8 cellular contexts compared by ENCODE assay signal in genomic region chr17:44124118-44124438, GRCh38. TPM values are rescaled to one million over a fixed set of nuclear protein-coding genes. Genes with fewer than 3 reads are reported as not detected.
DNase-seq lines count a peak whose midpoint lies in the region; ATAC-seq and TF ChIP-seq lines count a peak whose summit lies in the region.

No MANE protein-coding gene starts in this region.

- peak; percentile 29; the same call in 1 of the 2 replicates for TF ChIP-seq CTCF in 22Rv1 (IDR thresholded peaks at IDR 0.05)

- peak overlapping the region; percentile 92 for H3K27ac Mint-ChIP-seq in central memory CD8-positive, alpha-beta T cell (ENCODE audit: low read depth)

- no peak for ATAC-seq in central memory CD8-positive, alpha-beta T cell (replicated peaks; ENCODE audit: extremely low read depth, poor library complexity, severe bottlenecking)
- ATAC-seq in activated CD4-positive, CD25-positive, alpha-beta regulatory T cell treated with anti-CD3 and anti-CD28 coated beads, Interleukin-2, amount 50 U/mL, for 24 hours: no peak

- H3K36me3 ChIP-seq in HUES64 (ENCODE audit: insufficient read depth, low read length): no peaks in the 10 kb centered on the region
- H3K36me3 ChIP-seq in muscle layer of colon (ENCODE audit: insufficient read depth, low read length): peaks cover 7% of the 10 kb centered on the region

- H3K9me3 ChIP-seq in HUES64 (ENCODE audit: insufficient read depth, low read depth, low read length) (no peaks in the 10 kb centered on the region), muscle layer of colon (ENCODE audit: low read length) (no peaks in the 10 kb centered on the region)

- H3K4me3 ChIP-seq in HUES64 (ENCODE audit: low read length): peak overlapping the region; percentile 69
- peak overlapping the region; percentile 50 to 79 for H3K4me3 ChIP-seq in muscle layer of colon (ENCODE audit: low read depth in 1 of 2, low read length in 2 of 2)

- DNase-seq in central memory CD8-positive, alpha-beta T cell (ENCODE audit: low spot score in 2 of 2): no peak
- DNase-seq in NCI-H510A treated with DMSO at 0.1 percent for 48 hours (lab: John Stamatoyannopoulos, UW) (no peak), NCI-H446 (lab: John Stamatoyannopoulos, UW) (no peak)
- no peak for DNase-seq in activated CD4-positive, alpha-beta T cell treated with anti-CD3 and anti-CD28 coated beads for 48 hours

- H3K4me1 Mint-ChIP-seq in central memory CD8-positive, alpha-beta T cell: peaks cover 44% of the 10 kb centered on the region

- peak overlapping the region; percentile 96 for H3K4me3 Mint-ChIP-seq in central memory CD8-positive, alpha-beta T cell

- no peaks in the 10 kb centered on the region for H3K27me3 ChIP-seq in HUES64 (ENCODE audit: insufficient read depth, low read length)
- no peaks in the 10 kb centered on the region for H3K27me3 ChIP-seq in muscle layer of colon (ENCODE audit: control insufficient read depth in 1 of 2, insufficient read depth in 2 of 2, low read length in 2 of 2)

- H3K9ac ChIP-seq in HUES64 (ENCODE audit: low read depth, low read length): peak overlapping the region; percentile 66
- H3K9ac ChIP-seq in muscle layer of colon (ENCODE audit: low read length): peak overlapping the region; percentile 80

- H3K27me3 Mint-ChIP-seq in central memory CD8-positive, alpha-beta T cell: peaks cover 9% of the 10 kb centered on the region

- H3K9me3 Mint-ChIP-seq in central memory CD8-positive, alpha-beta T cell: no peaks in the 10 kb centered on the region

- H3K4me1 ChIP-seq in HUES64 (ENCODE audit: insufficient read depth, low read length) (peaks cover 31% of the 10 kb centered on the region), muscle layer of colon (ENCODE audit: insufficient read depth, low read length) (peaks cover 33% of the 10 kb centered on the region)

- H3K27ac ChIP-seq in 22Rv1: peak overlapping the region; percentile 80
- peak overlapping the region; percentile 84 for H3K27ac ChIP-seq in HUES64 (ENCODE audit: low read depth, low read length)
- H3K27ac ChIP-seq in muscle layer of colon (ENCODE audit: low read depth, low read length): peak overlapping the region; percentile 80

- WGBS in HUES64: 21% methylated on average over 7 of the region's 8 CpGs

- H3K36me3 Mint-ChIP-seq in central memory CD8-positive, alpha-beta T cell (ENCODE audit: insufficient read depth): peaks cover 16% of the 10 kb centered on the region

RNA-seq across cellular contexts. Expression of gene HDAC5, which starts 0.6 kb away (rescaled TPM):
- 31.5 TPM for polyA plus RNA-seq in HUES64 (2013, experiment 1 of 2)
- polyA plus RNA-seq in HUES64 (2013, experiment 2 of 2): 41.7 TPM

RNA-seq across cellular contexts. Expression of gene HROB, which starts 17.7 kb away (rescaled TPM):
- 11.3 TPM for polyA plus RNA-seq in HUES64 (2013, experiment 1 of 2)
- 12.7 TPM for polyA plus RNA-seq in HUES64 (2013, experiment 2 of 2)

RNA-seq across cellular contexts. Expression of gene ASB16, which starts 46.4 kb away (rescaled TPM):
- polyA plus RNA-seq in HUES64 (2013, experiment 1 of 2): not detected
- polyA plus RNA-seq in HUES64 (2013, experiment 2 of 2): not detected

RNA-seq across cellular contexts. Expression of gene G6PC3, which starts 53.5 kb away (rescaled TPM):
- 112 TPM for polyA plus RNA-seq in HUES64 (2013, experiment 1 of 2)
- 123 TPM for polyA plus RNA-seq in HUES64 (2013, experiment 2 of 2)

RNA-seq across cellular contexts. Expression of gene LSM12, which starts 57.6 kb away (rescaled TPM):
- polyA plus RNA-seq in HUES64 (2013, experiment 1 of 2): 80.8 TPM
- polyA plus RNA-seq in HUES64 (2013, experiment 2 of 2): 75.9 TPM
